In genomic region chr20:49340161-49340966, GRCh38 we compare ENCODE assay signal across 19 cellular contexts.
A peak's percentile ranks its signal among the peaks of the same experiment; 100 is the strongest.
DNase-seq lines count a peak whose midpoint lies in the region; ATAC-seq and TF ChIP-seq lines count a peak whose summit lies in the region.
"Had no signal": no experiment of that assay in that cellular context is flagged by ENCODE, and none has a peak within 500 bp of the region (broad histone marks: within the 10 kb centered on the region; RNA-seq: fewer than 3 reads in every experiment).

No MANE protein-coding gene starts in this region.

- no peaks in the 10 kb centered on the region for H3K9me3 Mint-ChIP-seq in chondrocyte (ENCODE audit: low read depth)
- no peaks in the 10 kb centered on the region for H3K9me3 Mint-ChIP-seq in effector memory CD8-positive, alpha-beta T cell
- no peaks in the 10 kb centered on the region for H3K9me3 Mint-ChIP-seq in activated CD4-positive, alpha-beta T cell treated with anti-CD3 and anti-CD28 coated beads for 36 hours (ENCODE audit: low read depth)
- H3K9me3 Mint-ChIP-seq: activated T-helper 17 cell treated with anti-CD3 and anti-CD28 coated beads, Interleukin-2, amount 50 U/mL, for 72 hours; memory B cell had no signal

- H3K27me3 Mint-ChIP-seq in chondrocyte (ENCODE audit: low read depth): no peaks in the 10 kb centered on the region
- H3K27me3 Mint-ChIP-seq in effector memory CD8-positive, alpha-beta T cell: peaks cover 28 to 36% of the 10 kb centered on the region in 2 donors
- H3K27me3 Mint-ChIP-seq in activated CD4-positive, alpha-beta T cell treated with anti-CD3 and anti-CD28 coated beads for 36 hours: peaks cover 6% of the 10 kb centered on the region

- POLR2A ChIA-PET in activated CD4-positive, alpha-beta T cell treated with anti-CD3 and anti-CD28 coated beads for 36 hours (lab: Charles Lee): no interaction called here

- CTCF ChIA-PET in activated CD4-positive, alpha-beta T cell treated with anti-CD3 and anti-CD28 coated beads for 36 hours (lab: Charles Lee): interaction anchor here (0.8 to 1.5 kb wide), 3 partner anchors 44 to 193 kb away, joined by 3 to 4 read pairs (median 4); no protein-coding TSS in a partner anchor

- H3K4me3 ChIP-seq in mucosa of descending colon: no peak overlapping the region
- H3K4me3 ChIP-seq: BLaER1 treated with 17β-estradiol and CSF1 and Interleukin-3, amounts not matched to agents 10 nM and 100 nM; smooth muscle cell had no signal

- intact Hi-C loops in mucosa of descending colon (cut with DNase I, micrococcal nuclease): no loop called here
- intact Hi-C loops in activated CD4-positive, alpha-beta T cell treated with anti-CD3 and anti-CD28 coated beads for 36 hours (cut with DNase I, micrococcal nuclease): no loop called here

- peaks cover 33% of the 10 kb centered on the region for H3K4me1 Mint-ChIP-seq in chondrocyte (ENCODE audit: low read depth)
- no peaks in the 10 kb centered on the region for H3K4me1 Mint-ChIP-seq in effector memory CD8-positive, alpha-beta T cell (ENCODE audit: low read depth in 2 of 2)
- no peaks in the 10 kb centered on the region for H3K4me1 Mint-ChIP-seq in activated CD4-positive, alpha-beta T cell treated with anti-CD3 and anti-CD28 coated beads for 36 hours
- H3K4me1 Mint-ChIP-seq: activated T-helper 17 cell treated with anti-CD3 and anti-CD28 coated beads, Interleukin-2, amount 50 U/mL, for 72 hours; memory B cell had no signal

- no peaks in the 10 kb centered on the region for H3K36me3 Mint-ChIP-seq in chondrocyte (ENCODE audit: low read depth)
- H3K36me3 Mint-ChIP-seq in effector memory CD8-positive, alpha-beta T cell (ENCODE audit: insufficient read depth): no peaks in the 10 kb centered on the region
- no peaks in the 10 kb centered on the region for H3K36me3 Mint-ChIP-seq in activated CD4-positive, alpha-beta T cell treated with anti-CD3 and anti-CD28 coated beads for 36 hours (ENCODE audit: low read depth)
- H3K36me3 Mint-ChIP-seq: memory B cell had no signal

- TF ChIP-seq CTCF in chondrocyte (IDR thresholded peaks at IDR 0.05) (no peak), mucosa of descending colon (IDR thresholded peaks at IDR 0.05) (no peak)

- DNase-seq in AG20443 (ENCODE audit: low spot score) (peak; percentile 68), LHCN-M2 (ENCODE audit: low read depth) (peak; percentile 45), chondrocyte (ENCODE audit: low spot score) (no peak), occipital lobe (lab: John Stamatoyannopoulos, UW) (peak; percentile 48), mucosa of descending colon (no peak), NAMALWA (ENCODE audit: low spot score) (no peak)
- DNase-seq in effector memory CD8-positive, alpha-beta T cell: no peak
- no peak for DNase-seq in activated CD4-positive, alpha-beta T cell treated with anti-CD3 and anti-CD28 coated beads for 36 hours
- DNase-seq: dermis blood vessel endothelial cell; DMS79; KG1; NCI-H146; NCI-H510A treated with DMSO at 0.1 percent for 48 hours; OCI-M1; stimulated activated naive CD4-positive, alpha-beta T cell treated with Interleukin-2 at 50 U/mL for 16 hours had no signal

- H3K36me3 ChIP-seq in mucosa of descending colon (ENCODE audit: low read depth): no peaks in the 10 kb centered on the region
- H3K36me3 ChIP-seq: BLaER1 treated with 17β-estradiol and CSF1 and Interleukin-3, amounts not matched to agents 10 nM and 100 nM had no signal

- H3K27ac Mint-ChIP-seq in chondrocyte (ENCODE audit: unreplicated experiment): peak overlapping the region; percentile 87
- peak overlapping the region in 1 of 2 donors; percentile 47 for H3K27ac Mint-ChIP-seq in effector memory CD8-positive, alpha-beta T cell
- no peak overlapping the region for H3K27ac Mint-ChIP-seq in activated CD4-positive, alpha-beta T cell treated with anti-CD3 and anti-CD28 coated beads for 36 hours
- H3K27ac Mint-ChIP-seq: activated T-helper 17 cell treated with anti-CD3 and anti-CD28 coated beads, Interleukin-2, amount 50 U/mL, for 72 hours; memory B cell had no signal

- no peaks in the 10 kb centered on the region for H3K9me3 ChIP-seq in mucosa of descending colon
- H3K9me3 ChIP-seq: BLaER1 treated with 17β-estradiol and CSF1 and Interleukin-3, amounts not matched to agents 10 nM and 100 nM had no signal

- H3K4me1 ChIP-seq in mucosa of descending colon (ENCODE audit: low read depth): no peaks in the 10 kb centered on the region

- H3K4me3 Mint-ChIP-seq in chondrocyte (ENCODE audit: unreplicated experiment): no peak overlapping the region
- H3K4me3 Mint-ChIP-seq in effector memory CD8-positive, alpha-beta T cell: no peak overlapping the region
- no peak overlapping the region for H3K4me3 Mint-ChIP-seq in activated CD4-positive, alpha-beta T cell treated with anti-CD3 and anti-CD28 coated beads for 36 hours
- H3K4me3 Mint-ChIP-seq: activated T-helper 17 cell treated with anti-CD3 and anti-CD28 coated beads, Interleukin-2, amount 50 U/mL, for 72 hours; memory B cell had no signal

- ATAC-seq in effector memory CD8-positive, alpha-beta T cell (replicated peaks): no peak
- ATAC-seq in mucosa of descending colon: no peak
- no peak for ATAC-seq in activated CD4-positive, alpha-beta T cell treated with anti-CD3 and anti-CD28 coated beads for 36 hours
- ATAC-seq: activated T-helper 17 cell treated with anti-CD3 and anti-CD28 coated beads, Interleukin-2, amount 50 U/mL, for 72 hours had no signal

Comparison
In these comparisons a context has a peak if more than half of its experiments do, and no peak if none do; other contexts are left out.
1. DNase-seq: peak in AG20443 (single experiment), LHCN-M2 (single experiment) and occipital lobe (single experiment); none in chondrocyte (single experiment), effector memory CD8-positive, alpha-beta T cell (0 of 3), mucosa of descending colon (0 of 3), NAMALWA (single experiment) and activated CD4-positive, alpha-beta T cell treated with anti-CD3 and anti-CD28 coated beads for 36 hours (single experiment).